6 cellular contexts compared by ENCODE assay signal in the genomic region with DNA sequence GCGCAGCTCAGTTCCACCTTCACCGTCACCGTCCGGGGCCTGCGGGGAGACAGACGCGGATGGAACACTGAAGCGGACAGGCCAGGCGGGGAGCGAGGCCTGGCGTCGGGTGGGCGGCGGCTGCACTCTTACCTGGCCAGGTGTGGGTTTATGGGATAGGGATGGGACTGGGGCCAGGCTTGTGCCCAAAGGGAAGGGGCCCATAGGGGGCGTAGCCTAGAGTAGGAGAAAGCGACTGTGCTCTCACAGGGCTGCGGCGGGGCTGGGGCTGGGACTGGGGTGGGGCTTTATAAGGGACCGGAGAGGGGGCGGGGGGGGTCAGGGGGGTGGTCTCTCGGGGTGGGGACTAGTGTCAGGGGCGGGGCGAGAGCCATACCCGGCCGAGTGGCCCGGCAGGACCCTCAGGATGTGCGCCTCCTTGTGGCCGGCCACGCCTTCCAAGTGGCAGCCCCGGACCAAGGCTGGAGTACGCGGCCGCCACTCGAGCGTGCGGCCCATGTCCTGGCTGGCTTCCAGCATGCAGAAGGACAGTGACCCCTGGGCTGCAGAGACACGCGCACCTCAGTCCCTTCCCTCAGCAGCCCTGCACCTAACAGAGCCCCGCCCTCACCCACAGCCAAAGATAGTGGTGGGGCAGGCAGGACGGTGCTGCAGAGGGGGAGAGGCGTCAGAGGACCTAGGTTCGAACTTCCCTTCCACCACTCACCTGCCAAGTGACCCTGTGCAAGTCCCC. TPM values are rescaled to one million over a fixed set of nuclear protein-coding genes. Genes with fewer than 3 reads are reported as not detected.
DNase-seq lines count a peak whose midpoint lies in the region; ATAC-seq and TF ChIP-seq lines count a peak whose summit lies in the region.

No MANE protein-coding gene starts in this region.

- TF ChIP-seq CTCF in GM12872 (IDR thresholded peaks at IDR 0.05; ENCODE audit: insufficient read depth, low read depth, low read length): peak; percentile 48
- no peak for TF ChIP-seq CTCF in activated CD8-positive, alpha-beta T cell treated with anti-CD3 and anti-CD28 coated beads for 36 hours (IDR thresholded peaks at IDR 0.05)

- no peak overlapping the region for H3K27ac Mint-ChIP-seq in activated CD8-positive, alpha-beta T cell treated with anti-CD3 and anti-CD28 coated beads for 36 hours

- peak; percentile 21 for DNase-seq in activated CD8-positive, alpha-beta T cell treated with anti-CD3 and anti-CD28 coated beads for 36 hours
- DNase-seq in midbrain (lab: John Stamatoyannopoulos, UW): peak; percentile 8
- no peak for DNase-seq in NCI-H1092 treated with DMSO at 0.1 percent for 48 hours (lab: John Stamatoyannopoulos, UW)
- DNase-seq in T-helper 1 cell: no peak

- no peaks in the 10 kb centered on the region for H3K9me3 Mint-ChIP-seq in activated CD8-positive, alpha-beta T cell treated with anti-CD3 and anti-CD28 coated beads for 36 hours

- no peak for ATAC-seq in activated CD8-positive, alpha-beta T cell treated with anti-CD3 and anti-CD28 coated beads for 36 hours
- ATAC-seq in GM21390 (IDR thresholded peaks at IDR 0.05; ENCODE audit: unreplicated experiment): no peak

- CTCF ChIA-PET in activated CD8-positive, alpha-beta T cell treated with anti-CD3 and anti-CD28 coated beads for 36 hours (lab: Charles Lee): interaction anchor here (0.8 to 1.1 kb wide), 4 partner anchors 40 to 91 kb away, joined by 3 read pairs; a partner anchor contains a TSS

- intact Hi-C loops in activated CD8-positive, alpha-beta T cell treated with anti-CD3 and anti-CD28 coated beads for 36 hours (cut with micrococcal nuclease): no loop called here

- no peaks in the 10 kb centered on the region for H3K4me1 Mint-ChIP-seq in activated CD8-positive, alpha-beta T cell treated with anti-CD3 and anti-CD28 coated beads for 36 hours (ENCODE audit: low read depth)

- no peak overlapping the region for H3K4me3 Mint-ChIP-seq in activated CD8-positive, alpha-beta T cell treated with anti-CD3 and anti-CD28 coated beads for 36 hours

- no peaks in the 10 kb centered on the region for H3K27me3 Mint-ChIP-seq in activated CD8-positive, alpha-beta T cell treated with anti-CD3 and anti-CD28 coated beads for 36 hours

- POLR2A ChIA-PET in activated CD8-positive, alpha-beta T cell treated with anti-CD3 and anti-CD28 coated beads for 36 hours (lab: Charles Lee): no interaction called here

- H3K36me3 Mint-ChIP-seq in activated CD8-positive, alpha-beta T cell treated with anti-CD3 and anti-CD28 coated beads for 36 hours (ENCODE audit: low read depth): peaks cover 6% of the 10 kb centered on the region

RNA-seq across cellular contexts. Expression of a gene that starts 22.8 kb away (rescaled TPM):
- total RNA-seq in activated CD8-positive, alpha-beta T cell treated with anti-CD3 and anti-CD28 coated beads for 36 hours: 10 to 100 TPM; 79.8 to 80.4 TPM

RNA-seq across cellular contexts. Expression of a gene that starts 29.0 kb away (rescaled TPM):
- total RNA-seq in activated CD8-positive, alpha-beta T cell treated with anti-CD3 and anti-CD28 coated beads for 36 hours: 10 to 100 TPM; 14.2 to 15.0 TPM

RNA-seq across cellular contexts. Expression of a gene that starts 39.7 kb away (rescaled TPM):
- total RNA-seq in activated CD8-positive, alpha-beta T cell treated with anti-CD3 and anti-CD28 coated beads for 36 hours: 10 to 100 TPM; 86.2 to 91.6 TPM

RNA-seq across cellular contexts. Expression of a gene that starts 47.0 kb away (rescaled TPM):
- 10 to 100 TPM; 29.9 to 30.3 TPM for total RNA-seq in activated CD8-positive, alpha-beta T cell treated with anti-CD3 and anti-CD28 coated beads for 36 hours

RNA-seq across cellular contexts. Expression of a gene that starts 52.0 kb away (rescaled TPM):
- 10 to 100 TPM; 12.1 to 14.8 TPM for total RNA-seq in activated CD8-positive, alpha-beta T cell treated with anti-CD3 and anti-CD28 coated beads for 36 hours

Comparison
In these comparisons a context has a peak if more than half of its experiments do, and no peak if none do; other contexts are left out.
1. DNase-seq: peak in activated CD8-positive, alpha-beta T cell treated with anti-CD3 and anti-CD28 coated beads for 36 hours (single experiment) and midbrain (single experiment); none in NCI-H1092 treated with DMSO at 0.1 percent for 48 hours (single experiment) and T-helper 1 cell (0 of 5).